1 cellular context compared by ENCODE assay signal in genomic region chr13:109835321-109835720, GRCh38.
TF ChIP-seq lines count a peak whose summit lies in the region.

No MANE protein-coding gene starts in this region.

TF ChIP-seq in GM23338, 12 proteins besides CTCF, POLR2A, EP300 and RAD21 (continued from another document):
- no peak for TF ChIP-seq ZNF462 (CRISPR knock-in tag; IDR thresholded peaks at IDR 0.05)
- TF ChIP-seq ZNF114 (CRISPR knock-in tag; IDR thresholded peaks at IDR 0.05): no peak
- TF ChIP-seq EZH2 (IDR thresholded peaks at IDR 0.05; ENCODE audit: low read depth, unreplicated experiment): no peak
TF ChIP-seq in GM23338: peak in this region for 0.
